Comparison of ENCODE assay signal across 9 cellular contexts in the genomic region with DNA sequence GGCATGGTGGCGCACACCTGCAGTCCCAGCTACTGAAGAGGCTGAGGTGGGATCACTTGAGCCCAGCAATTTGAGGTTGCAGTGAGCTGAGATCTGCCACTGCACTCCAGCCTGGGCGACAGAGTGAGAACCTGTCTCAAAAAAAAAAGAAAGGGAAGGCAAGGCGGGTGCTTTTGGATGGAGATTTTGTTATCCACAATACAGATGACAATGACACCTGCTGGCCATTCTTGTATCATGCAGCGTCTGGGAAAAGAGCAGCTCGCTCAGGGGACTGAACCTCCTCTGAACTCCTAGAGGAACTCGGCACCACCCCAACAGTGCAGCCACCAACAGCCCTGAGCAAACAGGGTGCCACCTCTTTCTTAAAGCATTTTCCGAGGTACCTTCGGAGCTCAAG. TPM values are rescaled to one million over a fixed set of nuclear protein-coding genes. Genes with fewer than 3 reads are reported as not detected.
DNase-seq lines count a peak whose midpoint lies in the region; TF ChIP-seq lines count a peak whose summit lies in the region.
"Had no signal": no experiment of that assay in that cellular context is flagged by ENCODE, and none has a peak within 500 bp of the region (broad histone marks: within the 10 kb centered on the region; RNA-seq: fewer than 3 reads in every experiment).

No MANE protein-coding gene starts in this region.

- peaks cover 23 to 86% (median 38%) of the 10 kb centered on the region in 3 donors for H3K36me3 ChIP-seq in tibial artery

- peak; percentile 11 for DNase-seq in activated naive CD4-positive, alpha-beta T cell treated with Interleukin-2 at 50 U/mL for 16 hours
- DNase-seq in activated naive CD4-positive, alpha-beta T cell treated with anti-CD3 and anti-CD28 coated beads, Interleukin-2, amount 50 U/mL, for 16 hours, result no peak
- DNase-seq in NCI-H146 (lab: John Stamatoyannopoulos, UW) (peak; percentile 37), amniotic epithelial cell (ENCODE audit: low read depth) (peak; percentile 47), inferior parietal cortex (ENCODE audit: extremely low spot score) (peak; percentile 69), tibial artery (peak in 1 of 2 donors; percentile 50)
- no peak for DNase-seq in activated CD4-positive, CD25-positive, alpha-beta regulatory T cell (lab: John Stamatoyannopoulos, UW)
- DNase-seq in activated T-helper 2 cell treated with anti-CD3 and anti-CD28 coated beads, Interferon-gamma antibody, Interleukin-2, Interleukin-4, amounts not matched to agents 10 μg/mL and 5 μg/mL and 100 μg/mL, durations not matched to agents 14 hours and 24 hours and 36 hours (ENCODE audit: low spot score), result no peak

- H3K4me3 Mint-ChIP-seq in activated T-helper 2 cell treated with anti-CD3 and anti-CD28 coated beads, Interferon-gamma antibody, Interleukin-2, Interleukin-4, amounts not matched to agents 10 μg/mL and 5 μg/mL and 100 μg/mL, durations not matched to agents 14 hours and 24 hours and 36 hours (ENCODE audit: low read depth), result no peak overlapping the region
- H3K4me3 Mint-ChIP-seq: activated naive CD8-positive, alpha-beta T cell had no signal

- no peaks in the 10 kb centered on the region for H3K27me3 ChIP-seq in tibial artery

- no peaks in the 10 kb centered on the region for H3K4me1 Mint-ChIP-seq in activated T-helper 2 cell treated with anti-CD3 and anti-CD28 coated beads, Interferon-gamma antibody, Interleukin-2, Interleukin-4, amounts not matched to agents 10 μg/mL and 5 μg/mL and 100 μg/mL, durations not matched to agents 14 hours and 24 hours and 36 hours (ENCODE audit: low read depth)

- no peak overlapping the region for H3K27ac Mint-ChIP-seq in activated T-helper 2 cell treated with anti-CD3 and anti-CD28 coated beads, Interferon-gamma antibody, Interleukin-2, Interleukin-4, amounts not matched to agents 10 μg/mL and 5 μg/mL and 100 μg/mL, durations not matched to agents 14 hours and 24 hours and 36 hours
- H3K27ac Mint-ChIP-seq: activated naive CD8-positive, alpha-beta T cell had no signal

- no peaks in the 10 kb centered on the region for H3K27me3 Mint-ChIP-seq in activated T-helper 2 cell treated with anti-CD3 and anti-CD28 coated beads, Interferon-gamma antibody, Interleukin-2, Interleukin-4, amounts not matched to agents 10 μg/mL and 5 μg/mL and 100 μg/mL, durations not matched to agents 14 hours and 24 hours and 36 hours (ENCODE audit: low read depth)
- H3K27me3 Mint-ChIP-seq: activated naive CD8-positive, alpha-beta T cell had no signal

- no peaks in the 10 kb centered on the region for H3K9me3 ChIP-seq in tibial artery

- intact Hi-C loops in tibial artery (cut with DNase I; ENCODE audit: low total_unique reads), result loop anchor here (5.0 kb wide), 1 partner anchor 280 kb away; no protein-coding TSS in a partner anchor
- intact Hi-C loops in activated T-helper 2 cell treated with anti-CD3 and anti-CD28 coated beads, Interferon-gamma antibody, Interleukin-2, Interleukin-4, amounts not matched to agents 10 μg/mL and 5 μg/mL and 100 μg/mL, durations not matched to agents 14 hours and 24 hours and 36 hours (cut with micrococcal nuclease), result loop anchor here (5.0 kb wide), 1 partner anchor 280 kb away; no protein-coding TSS in a partner anchor

- H3K4me1 ChIP-seq in tibial artery, result no peaks in the 10 kb centered on the region

- TF ChIP-seq CTCF in tibial artery (IDR thresholded peaks at IDR 0.05), result peak; percentile 53 to 55

- H3K4me3 ChIP-seq in tibial artery, result no peak overlapping the region

- H3K36me3 Mint-ChIP-seq in activated T-helper 2 cell treated with anti-CD3 and anti-CD28 coated beads, Interferon-gamma antibody, Interleukin-2, Interleukin-4, amounts not matched to agents 10 μg/mL and 5 μg/mL and 100 μg/mL, durations not matched to agents 14 hours and 24 hours and 36 hours (ENCODE audit: low read depth), result peaks cover 54% of the 10 kb centered on the region

- H3K9me3 Mint-ChIP-seq in activated T-helper 2 cell treated with anti-CD3 and anti-CD28 coated beads, Interferon-gamma antibody, Interleukin-2, Interleukin-4, amounts not matched to agents 10 μg/mL and 5 μg/mL and 100 μg/mL, durations not matched to agents 14 hours and 24 hours and 36 hours, result no peaks in the 10 kb centered on the region

- H3K27ac ChIP-seq in tibial artery, result no peak overlapping the region

RNA-seq across cellular contexts. Expression of a gene that starts 22.8 kb away (rescaled TPM):
- 27.8 and 28.8 TPM in 2 replicates for total RNA-seq in activated T-helper 2 cell treated with anti-CD3 and anti-CD28 coated beads, Interferon-gamma antibody, Interleukin-2, Interleukin-4, amounts not matched to agents 10 μg/mL and 5 μg/mL and 100 μg/mL, durations not matched to agents 14 hours and 24 hours and 36 hours

RNA-seq across cellular contexts. Expression of a gene that starts 23.1 kb away (rescaled TPM):
- 143 TPM in 2 replicates for total RNA-seq in activated T-helper 2 cell treated with anti-CD3 and anti-CD28 coated beads, Interferon-gamma antibody, Interleukin-2, Interleukin-4, amounts not matched to agents 10 μg/mL and 5 μg/mL and 100 μg/mL, durations not matched to agents 14 hours and 24 hours and 36 hours

RNA-seq across cellular contexts. Expression of a gene that starts 25.8 kb away (rescaled TPM):
- total RNA-seq in activated T-helper 2 cell treated with anti-CD3 and anti-CD28 coated beads, Interferon-gamma antibody, Interleukin-2, Interleukin-4, amounts not matched to agents 10 μg/mL and 5 μg/mL and 100 μg/mL, durations not matched to agents 14 hours and 24 hours and 36 hours, result 0.27 and 0.44 TPM in 2 replicates

Comparison
In these comparisons a context has a peak if more than half of its experiments do, and no peak if none do; other contexts are left out.
1. DNase-seq: peak in activated naive CD4-positive, alpha-beta T cell treated with Interleukin-2 at 50 U/mL for 16 hours (single experiment), NCI-H146 (single experiment), amniotic epithelial cell (single experiment) and inferior parietal cortex (single experiment); none in activated naive CD4-positive, alpha-beta T cell treated with anti-CD3 and anti-CD28 coated beads, Interleukin-2, amount 50 U/mL, for 16 hours (single experiment), activated CD4-positive, CD25-positive, alpha-beta regulatory T cell (0 of 4) and activated T-helper 2 cell treated with anti-CD3 and anti-CD28 coated beads, Interferon-gamma antibody, Interleukin-2, Interleukin-4, amounts not matched to agents 10 μg/mL and 5 μg/mL and 100 μg/mL, durations not matched to agents 14 hours and 24 hours and 36 hours (single experiment).